In the genomic region with DNA sequence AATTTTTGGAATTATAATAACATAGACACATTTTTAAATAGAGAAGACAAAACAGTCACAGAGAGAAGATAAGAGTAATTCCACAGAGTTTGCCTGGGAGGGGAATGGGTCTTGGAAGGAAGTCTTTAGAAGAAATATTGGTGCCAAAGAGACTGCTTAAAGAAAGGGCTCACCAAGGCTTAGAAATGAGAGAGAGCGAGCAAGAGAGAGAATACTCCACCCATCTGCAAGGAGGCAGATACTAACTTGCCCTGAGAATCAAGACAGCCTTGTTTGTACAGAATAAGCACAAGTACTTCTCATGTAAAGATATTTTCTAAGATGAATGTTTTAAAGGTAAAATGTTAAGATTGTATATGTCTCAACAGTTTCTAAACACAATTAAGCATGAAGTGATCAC, we compare ENCODE assay signal across 10 cellular contexts.
A peak's percentile ranks its signal among the peaks of the same experiment; 100 is the strongest.
DNase-seq lines count a peak whose midpoint lies in the region; ATAC-seq and TF ChIP-seq lines count a peak whose summit lies in the region.
"Had no signal": no experiment of that assay in that cellular context is flagged by ENCODE, and none has a peak within 500 bp of the region (broad histone marks: within the 10 kb centered on the region; RNA-seq: fewer than 3 reads in every experiment).

No MANE protein-coding gene starts in this region.

- no peak for TF ChIP-seq POLR2A in spleen (IDR thresholded peaks at IDR 0.05)

- peak overlapping the region; percentile 56 to 64 for H3K27ac ChIP-seq in right atrium auricular region
- H3K27ac ChIP-seq in spleen = peak overlapping the region in 6 of 8 donors; percentile 13 to 61 (median 48)

- no peak for ATAC-seq in GM18870 (IDR thresholded peaks at IDR 0.05; ENCODE audit: unreplicated experiment)
- no peak for ATAC-seq in HG03095 (IDR thresholded peaks at IDR 0.05; ENCODE audit: unreplicated experiment)

- H3K27me3 ChIP-seq in right atrium auricular region (no peaks in the 10 kb centered on the region), spleen (replicated peaks in 1 of 7) (no peaks in the 10 kb centered on the region)

- no peaks in the 10 kb centered on the region for H3K36me3 Mint-ChIP-seq in IgD-negative memory B cell
- H3K36me3 Mint-ChIP-seq in activated T-helper 2 cell treated with anti-CD3 and anti-CD28 coated beads, Interferon-gamma antibody, Interleukin-2, Interleukin-4, amounts not matched to agents 10 μg/mL and 5 μg/mL and 100 μg/mL, durations not matched to agents 14 hours and 24 hours and 36 hours (ENCODE audit: low read depth) = no peaks in the 10 kb centered on the region
- H3K36me3 Mint-ChIP-seq: activated naive CD8-positive, alpha-beta T cell had no signal

- peaks cover 18 to 21% (median 20%) of the 10 kb centered on the region in 3 donors for H3K4me1 Mint-ChIP-seq in IgD-negative memory B cell
- peaks cover 37% of the 10 kb centered on the region for H3K4me1 Mint-ChIP-seq in activated T-helper 2 cell treated with anti-CD3 and anti-CD28 coated beads, Interferon-gamma antibody, Interleukin-2, Interleukin-4, amounts not matched to agents 10 μg/mL and 5 μg/mL and 100 μg/mL, durations not matched to agents 14 hours and 24 hours and 36 hours (ENCODE audit: low read depth)

- WGBS in spleen, 5 donors = 64 to 89% (median 77%) methylated on average over 1 of the region's 1 CpG

- H3K4me3 Mint-ChIP-seq in IgD-negative memory B cell = peak overlapping the region in 1 of 4 donors; percentile 50
- H3K4me3 Mint-ChIP-seq in activated T-helper 2 cell treated with anti-CD3 and anti-CD28 coated beads, Interferon-gamma antibody, Interleukin-2, Interleukin-4, amounts not matched to agents 10 μg/mL and 5 μg/mL and 100 μg/mL, durations not matched to agents 14 hours and 24 hours and 36 hours (ENCODE audit: low read depth) = no peak overlapping the region

- H3K9me3 ChIP-seq in right atrium auricular region (no peaks in the 10 kb centered on the region), spleen (no peaks in the 10 kb centered on the region)

- TF ChIP-seq CTCF in right atrium auricular region (IDR thresholded peaks at IDR 0.05) (no peak), spleen (IDR thresholded peaks at IDR 0.05 in 8 of 11, conservative IDR thresholded peaks at IDR 0.05 in 3 of 11) (no peak)

- H3K9me3 Mint-ChIP-seq in IgD-negative memory B cell = no peaks in the 10 kb centered on the region
- no peaks in the 10 kb centered on the region for H3K9me3 Mint-ChIP-seq in activated T-helper 2 cell treated with anti-CD3 and anti-CD28 coated beads, Interferon-gamma antibody, Interleukin-2, Interleukin-4, amounts not matched to agents 10 μg/mL and 5 μg/mL and 100 μg/mL, durations not matched to agents 14 hours and 24 hours and 36 hours

- H3K4me1 ChIP-seq in right atrium auricular region (peaks cover 0 to 43% of the 10 kb centered on the region in 2 donors), spleen (peaks cover 14 to 44% (median 32%) of the 10 kb centered on the region in 6 donors)

- intact Hi-C loops in activated T-helper 2 cell treated with anti-CD3 and anti-CD28 coated beads, Interferon-gamma antibody, Interleukin-2, Interleukin-4, amounts not matched to agents 10 μg/mL and 5 μg/mL and 100 μg/mL, durations not matched to agents 14 hours and 24 hours and 36 hours (cut with micrococcal nuclease) = loop anchor here (2.0 to 5.0 kb wide), 6 partner anchors 51 to 393 kb away; a partner anchor contains a TSS
- intact Hi-C loops in spleen (cut with DNase I; ENCODE audit: low total_unique reads) = loop anchor here (5.0 to 10.0 kb wide), 2 partner anchors 303 to 515 kb away; no protein-coding TSS in a partner anchor

- no peaks in the 10 kb centered on the region for H3K27me3 Mint-ChIP-seq in IgD-negative memory B cell
- H3K27me3 Mint-ChIP-seq in activated T-helper 2 cell treated with anti-CD3 and anti-CD28 coated beads, Interferon-gamma antibody, Interleukin-2, Interleukin-4, amounts not matched to agents 10 μg/mL and 5 μg/mL and 100 μg/mL, durations not matched to agents 14 hours and 24 hours and 36 hours (ENCODE audit: low read depth) = no peaks in the 10 kb centered on the region
- H3K27me3 Mint-ChIP-seq: activated naive CD8-positive, alpha-beta T cell had no signal

- H3K36me3 ChIP-seq in right atrium auricular region (no peaks in the 10 kb centered on the region), spleen (no peaks in the 10 kb centered on the region)

- H3K27ac Mint-ChIP-seq in IgD-negative memory B cell = peak overlapping the region in 2 of 3 donors; percentile 38 to 77
- peak overlapping the region; percentile 64 for H3K27ac Mint-ChIP-seq in activated T-helper 2 cell treated with anti-CD3 and anti-CD28 coated beads, Interferon-gamma antibody, Interleukin-2, Interleukin-4, amounts not matched to agents 10 μg/mL and 5 μg/mL and 100 μg/mL, durations not matched to agents 14 hours and 24 hours and 36 hours

- H3K4me3 ChIP-seq in right atrium auricular region (no peak overlapping the region), spleen (no peak overlapping the region)

- DNase-seq in activated T-helper 2 cell treated with anti-CD3 and anti-CD28 coated beads, Interferon-gamma antibody, Interleukin-2, Interleukin-4, amounts not matched to agents 10 μg/mL and 5 μg/mL and 100 μg/mL, durations not matched to agents 14 hours and 24 hours and 36 hours (ENCODE audit: low spot score) = no peak
- DNase-seq in right atrium auricular region (ENCODE audit: low spot score) (no peak), spleen (no peak), NCI-H1417 treated with DMSO at 0.1 percent for 48 hours (lab: John Stamatoyannopoulos, UW) (no peak), NCI-H1930 (lab: John Stamatoyannopoulos, UW) (no peak)
- DNase-seq: DMS79 treated with DMSO at 0.1 percent for 48 hours had no signal
